In genomic region chr9:5784526-5785315, GRCh38 we compare ENCODE assay signal across 1 cellular context.
TF ChIP-seq lines count a peak whose summit lies in the region.

No MANE protein-coding gene starts in this region.

TF ChIP-seq in IMR-90, 13 proteins besides CTCF, POLR2A, EP300 and RAD21:
- TF ChIP-seq RCOR1 (IDR thresholded peaks at IDR 0.05; ENCODE audit: insufficient replicate concordance, low read length) (no peak), MAZ (IDR thresholded peaks at IDR 0.05; ENCODE audit: borderline replicate concordance, low read depth, low read length) (no peak), RFX5 (IDR thresholded peaks at IDR 0.05; ENCODE audit: low read depth, low read length) (no peak), CEBPB (IDR thresholded peaks at IDR 0.05; ENCODE audit: low read depth, low read length) (no peak), NFE2L2 (IDR thresholded peaks at IDR 0.05; ENCODE audit: low read depth, low read length) (no peak), SMC3 (IDR thresholded peaks at IDR 0.05; ENCODE audit: low read depth, low read length) (no peak)
- TF ChIP-seq, protein P1, sequence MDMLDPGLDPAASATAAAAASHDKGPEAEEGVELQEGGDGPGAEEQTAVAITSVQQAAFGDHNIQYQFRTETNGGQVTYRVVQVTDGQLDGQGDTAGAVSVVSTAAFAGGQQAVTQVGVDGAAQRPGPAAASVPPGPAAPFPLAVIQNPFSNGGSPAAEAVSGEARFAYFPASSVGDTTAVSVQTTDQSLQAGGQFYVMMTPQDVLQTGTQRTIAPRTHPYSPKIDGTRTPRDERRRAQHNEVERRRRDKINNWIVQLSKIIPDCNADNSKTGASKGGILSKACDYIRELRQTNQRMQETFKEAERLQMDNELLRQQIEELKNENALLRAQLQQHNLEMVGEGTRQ (IDR thresholded peaks at IDR 0.05; ENCODE audit: low read depth, low read length): no peak
